Comparison of ENCODE assay signal across 11 cellular contexts in the genomic region with DNA sequence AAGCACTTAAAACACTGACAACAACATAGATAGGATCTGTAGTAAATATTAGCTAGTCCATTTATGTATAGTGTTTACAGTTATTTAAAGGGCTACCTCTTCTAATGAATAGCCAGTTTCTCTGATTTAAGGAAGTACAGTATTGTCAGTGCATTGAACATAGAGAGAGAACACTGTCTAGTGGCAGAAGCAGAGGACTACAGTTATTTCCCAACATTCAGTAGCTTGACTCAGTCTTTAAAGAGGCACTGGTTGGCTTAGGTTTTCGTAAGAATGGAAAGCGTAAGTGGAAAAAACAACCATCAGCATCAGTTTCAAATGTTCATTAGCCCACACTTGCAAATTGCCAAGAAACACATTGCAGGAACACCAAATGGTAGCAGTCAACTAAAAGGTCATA.
DNase-seq lines count a peak whose midpoint lies in the region; ATAC-seq and TF ChIP-seq lines count a peak whose summit lies in the region.
"Had no signal": no experiment of that assay in that cellular context is flagged by ENCODE, and none has a peak within 500 bp of the region (broad histone marks: within the 10 kb centered on the region; RNA-seq: fewer than 3 reads in every experiment).

No MANE protein-coding gene starts in this region.

- TF ChIP-seq POLR2A in erythroblast (IDR thresholded peaks at IDR 0.05; ENCODE audit: low read length) = no peak

- H3K27ac ChIP-seq in epithelial cell of prostate (peak overlapping the region; percentile 26), lower lobe of right lung (no peak overlapping the region)
- H3K27ac ChIP-seq: psoas muscle had no signal

- H3K4me3 ChIP-seq in lower lobe of right lung = no peak overlapping the region
- H3K4me3 ChIP-seq: psoas muscle had no signal

- DNase-seq in left cardiac atrium = no peak
- DNase-seq in cardiac septum (ENCODE audit: low spot score) = no peak
- DNase-seq in RKO (ENCODE audit: low spot score) = peak; percentile 81
- DNase-seq in epithelial cell of prostate (ENCODE audit: low read depth, low spot score) = no peak
- no peak for DNase-seq in type B pancreatic cell (ENCODE audit: extremely low spot score, unreplicated experiment)
- DNase-seq in lower lobe of right lung = no peak
- no peak for DNase-seq in erythroblast (lab: John Stamatoyannopoulos, UW)
- DNase-seq: activated CD4-positive, alpha-beta memory T cell treated with anti-CD3 and anti-CD28 coated beads for 36 hours; C1 segment of cervical spinal cord; psoas muscle had no signal

- H3K4me1 ChIP-seq in lower lobe of right lung = peaks cover 7% of the 10 kb centered on the region
- H3K4me1 ChIP-seq: psoas muscle had no signal

- H3K9me3 ChIP-seq in lower lobe of right lung = peaks cover 3% of the 10 kb centered on the region
- H3K9me3 ChIP-seq: psoas muscle had no signal

- no peaks in the 10 kb centered on the region for H3K27me3 ChIP-seq in lower lobe of right lung (ENCODE audit: low read depth)

- no peaks in the 10 kb centered on the region for H3K36me3 Mint-ChIP-seq in type B pancreatic cell
- H3K36me3 Mint-ChIP-seq: activated CD4-positive, alpha-beta memory T cell treated with anti-CD3 and anti-CD28 coated beads for 36 hours had no signal

- ATAC-seq in left cardiac atrium (peak; percentile 72 to 74), lower lobe of right lung (no peak), HG03378 (IDR thresholded peaks at IDR 0.05; ENCODE audit: unreplicated experiment) (no peak)
- ATAC-seq: psoas muscle had no signal

- no peak overlapping the region for H3K4me3 Mint-ChIP-seq in type B pancreatic cell
- H3K4me3 Mint-ChIP-seq: activated CD4-positive, alpha-beta memory T cell treated with anti-CD3 and anti-CD28 coated beads for 36 hours had no signal

- intact Hi-C loops in left cardiac atrium (cut with DNase I) (no loop called here), cardiac septum (cut with DNase I) (no loop called here), lower lobe of right lung (cut with DNase I) (no loop called here)

- H3K36me3 ChIP-seq in lower lobe of right lung = no peaks in the 10 kb centered on the region

- H3K27me3 Mint-ChIP-seq in type B pancreatic cell = no peaks in the 10 kb centered on the region

- TF ChIP-seq CTCF in type B pancreatic cell (conservative IDR thresholded peaks at IDR 0.05) = peak; percentile 26
- TF ChIP-seq CTCF in lower lobe of right lung (IDR thresholded peaks at IDR 0.05) = no peak

- H3K9me3 Mint-ChIP-seq in type B pancreatic cell = no peaks in the 10 kb centered on the region

- H3K27ac Mint-ChIP-seq in type B pancreatic cell = no peak overlapping the region
- H3K27ac Mint-ChIP-seq: activated CD4-positive, alpha-beta memory T cell treated with anti-CD3 and anti-CD28 coated beads for 36 hours had no signal

- peaks cover 22% of the 10 kb centered on the region for H3K4me1 Mint-ChIP-seq in type B pancreatic cell (ENCODE audit: unreplicated experiment)

Comparison
In these comparisons a context has a peak if more than half of its experiments do, and no peak if none do; other contexts are left out.
1. ATAC-seq: peak in left cardiac atrium (2 of 2); none in lower lobe of right lung (0 of 2) and HG03378 (single experiment).